1 cellular context compared by ENCODE assay signal in the genomic region with DNA sequence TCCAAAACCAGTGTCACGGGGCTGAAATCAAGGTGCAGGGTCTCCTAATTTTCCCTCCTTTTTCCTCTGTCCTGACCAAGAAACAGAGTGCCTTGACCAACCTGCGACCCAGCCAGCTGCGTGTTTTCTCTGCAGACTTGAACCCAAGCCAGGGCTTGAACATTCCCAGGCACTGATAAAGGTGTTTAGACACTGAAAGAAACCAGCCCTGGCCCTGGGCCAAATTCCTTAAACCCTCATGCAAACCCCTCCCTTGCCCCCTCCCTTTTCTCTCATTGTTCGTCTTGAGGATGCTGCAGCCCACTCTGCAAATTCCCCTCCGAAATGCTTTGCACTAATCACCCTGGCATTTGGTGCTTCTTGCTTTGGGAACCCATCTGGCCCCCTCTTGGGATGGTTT.
TF ChIP-seq lines count a peak whose summit lies in the region.

No MANE protein-coding gene starts in this region.

TF ChIP-seq in K562, 482 proteins besides CTCF, POLR2A, EP300 and RAD21:
- no peak for TF ChIP-seq GABPB1 (CRISPR knock-in tag; IDR thresholded peaks at IDR 0.05)
- TF ChIP-seq NFIX (CRISPR knock-in tag; IDR thresholded peaks at IDR 0.05; ENCODE audit: low read depth), result peak; percentile 42; the same call in 1 of the 2 replicates
- peak; percentile 93 for TF ChIP-seq NFIC (IDR thresholded peaks at IDR 0.05)
- TF ChIP-seq, protein P1, sequence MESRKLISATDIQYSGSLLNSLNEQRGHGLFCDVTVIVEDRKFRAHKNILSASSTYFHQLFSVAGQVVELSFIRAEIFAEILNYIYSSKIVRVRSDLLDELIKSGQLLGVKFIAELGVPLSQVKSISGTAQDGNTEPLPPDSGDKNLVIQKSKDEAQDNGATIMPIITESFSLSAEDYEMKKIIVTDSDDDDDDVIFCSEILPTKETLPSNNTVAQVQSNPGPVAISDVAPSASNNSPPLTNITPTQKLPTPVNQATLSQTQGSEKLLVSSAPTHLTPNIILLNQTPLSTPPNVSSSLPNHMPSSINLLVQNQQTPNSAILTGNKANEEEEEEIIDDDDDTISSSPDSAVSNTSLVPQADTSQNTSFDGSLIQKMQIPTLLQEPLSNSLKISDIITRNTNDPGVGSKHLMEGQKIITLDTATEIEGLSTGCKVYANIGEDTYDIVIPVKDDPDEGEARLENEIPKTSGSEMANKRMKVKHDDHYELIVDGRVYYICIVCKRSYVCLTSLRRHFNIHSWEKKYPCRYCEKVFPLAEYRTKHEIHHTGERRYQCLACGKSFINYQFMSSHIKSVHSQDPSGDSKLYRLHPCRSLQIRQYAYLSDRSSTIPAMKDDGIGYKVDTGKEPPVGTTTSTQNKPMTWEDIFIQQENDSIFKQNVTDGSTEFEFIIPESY (CRISPR knock-in tag; IDR thresholded peaks at IDR 0.05), result no peak
- TF ChIP-seq SFPQ (IDR thresholded peaks at IDR 0.05; ENCODE audit: low read depth, low read length), result no peak
